Comparison of ENCODE assay signal across 21 cellular contexts in the genomic region with DNA sequence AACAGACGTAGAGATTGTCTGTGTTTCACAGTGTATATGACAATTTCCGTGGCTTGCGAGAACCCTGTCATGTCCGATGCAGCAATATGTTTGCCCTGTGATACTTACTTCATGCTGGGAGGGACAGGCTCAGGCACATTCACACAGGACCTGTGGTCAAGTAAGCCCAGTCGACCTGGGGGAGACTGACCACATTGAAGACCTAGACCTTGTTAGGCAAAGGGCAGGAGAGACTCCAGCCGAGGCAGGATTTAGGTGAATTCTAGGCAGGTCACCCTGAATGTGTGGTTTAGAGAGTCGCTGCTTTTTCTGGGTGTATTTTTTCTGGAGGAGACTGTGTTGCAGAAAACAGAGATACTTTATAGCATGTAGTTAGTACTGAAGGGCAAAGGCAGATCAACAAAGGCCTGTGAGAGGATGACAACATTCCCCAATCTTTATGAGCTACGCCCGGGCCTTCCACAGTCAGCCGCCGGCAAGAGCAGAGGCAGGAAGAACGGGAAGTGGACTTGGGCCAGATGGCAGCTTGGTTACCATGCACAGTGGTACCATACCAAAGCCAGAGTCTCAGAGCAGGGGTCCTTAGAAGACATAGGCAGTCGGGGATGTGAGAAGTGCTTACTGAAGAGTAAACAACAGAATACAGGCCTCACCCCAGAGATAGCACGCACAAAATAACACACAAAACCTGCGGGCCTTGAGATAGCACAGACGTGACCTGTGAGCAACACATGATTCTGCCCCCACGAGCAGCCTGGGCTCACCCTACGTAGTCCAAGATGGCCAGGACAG.
DNase-seq lines count a peak whose midpoint lies in the region; ATAC-seq and TF ChIP-seq lines count a peak whose summit lies in the region.
"Had no signal": no experiment of that assay in that cellular context is flagged by ENCODE, and none has a peak within 500 bp of the region (broad histone marks: within the 10 kb centered on the region; RNA-seq: fewer than 3 reads in every experiment).

No MANE protein-coding gene starts in this region.

- ATAC-seq in activated naive CD8-positive, alpha-beta T cell treated with anti-CD3 and anti-CD28 coated beads, Interleukin-2, amount 10 ng/mL, durations not matched to agents 7 days and 5 days (ENCODE audit: low read depth), result no peak
- no peak for ATAC-seq in activated naive CD8-positive, alpha-beta T cell treated with anti-CD3 and anti-CD28 coated beads, Interleukin-2, amount 50 U/mL, for 24 hours
- ATAC-seq in left lobe of liver, result no peak
- ATAC-seq in HG02571 (IDR thresholded peaks at IDR 0.05; ENCODE audit: unreplicated experiment), result no peak
- no peak for ATAC-seq in HG03520 (IDR thresholded peaks at IDR 0.05; ENCODE audit: unreplicated experiment)

- H3K9me3 ChIP-seq in testis, result no peaks in the 10 kb centered on the region
- H3K9me3 ChIP-seq: right atrium auricular region, suprapubic skin had no signal

- H3K9me3 Mint-ChIP-seq in activated naive CD8-positive, alpha-beta T cell treated with anti-CD3 and anti-CD28 coated beads, Interleukin-2, amount 10 ng/mL, durations not matched to agents 7 days and 5 days, result no peaks in the 10 kb centered on the region
- H3K9me3 Mint-ChIP-seq in activated naive CD8-positive, alpha-beta T cell treated with anti-CD3 and anti-CD28 coated beads, Interleukin-2, amount 50 U/mL, for 24 hours, result no peaks in the 10 kb centered on the region
- no peaks in the 10 kb centered on the region for H3K9me3 Mint-ChIP-seq in activated T-helper 2 cell treated with anti-CD3 and anti-CD28 coated beads, Interferon-gamma antibody, Interleukin-2, Interleukin-4, amounts not matched to agents 10 μg/mL and 5 μg/mL and 100 μg/mL, durations not matched to agents 14 hours and 24 hours and 36 hours
- H3K9me3 Mint-ChIP-seq: activated naive CD8-positive, alpha-beta T cell treated with anti-CD3 and anti-CD28 coated beads for 36 hours had no signal

- no peaks in the 10 kb centered on the region for H3K27me3 Mint-ChIP-seq in activated naive CD8-positive, alpha-beta T cell treated with anti-CD3 and anti-CD28 coated beads, Interleukin-2, amount 10 ng/mL, durations not matched to agents 7 days and 5 days
- H3K27me3 Mint-ChIP-seq in activated naive CD8-positive, alpha-beta T cell treated with anti-CD3 and anti-CD28 coated beads, Interleukin-2, amount 50 U/mL, for 24 hours, result no peaks in the 10 kb centered on the region
- H3K27me3 Mint-ChIP-seq in activated T-helper 2 cell treated with anti-CD3 and anti-CD28 coated beads, Interferon-gamma antibody, Interleukin-2, Interleukin-4, amounts not matched to agents 10 μg/mL and 5 μg/mL and 100 μg/mL, durations not matched to agents 14 hours and 24 hours and 36 hours (ENCODE audit: low read depth), result no peaks in the 10 kb centered on the region
- H3K27me3 Mint-ChIP-seq: activated naive CD8-positive, alpha-beta T cell treated with anti-CD3 and anti-CD28 coated beads for 36 hours had no signal

- no peak overlapping the region for H3K4me3 Mint-ChIP-seq in activated naive CD8-positive, alpha-beta T cell treated with anti-CD3 and anti-CD28 coated beads, Interleukin-2, amount 10 ng/mL, durations not matched to agents 7 days and 5 days
- no peak overlapping the region for H3K4me3 Mint-ChIP-seq in activated naive CD8-positive, alpha-beta T cell treated with anti-CD3 and anti-CD28 coated beads, Interleukin-2, amount 50 U/mL, for 24 hours
- no peak overlapping the region for H3K4me3 Mint-ChIP-seq in activated T-helper 2 cell treated with anti-CD3 and anti-CD28 coated beads, Interferon-gamma antibody, Interleukin-2, Interleukin-4, amounts not matched to agents 10 μg/mL and 5 μg/mL and 100 μg/mL, durations not matched to agents 14 hours and 24 hours and 36 hours (ENCODE audit: low read depth)
- H3K4me3 Mint-ChIP-seq: activated naive CD8-positive, alpha-beta T cell treated with anti-CD3 and anti-CD28 coated beads for 36 hours; brain had no signal

- TF ChIP-seq POLR2A in testis (IDR thresholded peaks at IDR 0.05), result no peak

- WGBS in testis, 2 donors, result 82 to 89% methylated on average over 18 of the region's 18 CpGs

- no peak for TF ChIP-seq CTCF in testis (IDR thresholded peaks at IDR 0.05)

- H3K27me3 ChIP-seq in testis, result no peaks in the 10 kb centered on the region
- H3K27me3 ChIP-seq: heart right ventricle, right atrium auricular region had no signal

- no peak overlapping the region for H3K4me3 ChIP-seq in testis
- H3K4me3 ChIP-seq: heart right ventricle, right atrium auricular region, suprapubic skin had no signal

- no peaks in the 10 kb centered on the region for H3K4me1 ChIP-seq in testis
- H3K4me1 ChIP-seq: right atrium auricular region, suprapubic skin had no signal

- POLR2A ChIA-PET in activated naive CD8-positive, alpha-beta T cell treated with anti-CD3 and anti-CD28 coated beads, Interleukin-2, amount 10 ng/mL, durations not matched to agents 7 days and 5 days (lab: Charles Lee), result no interaction called here

- no peak overlapping the region for H3K27ac ChIP-seq in testis
- H3K27ac ChIP-seq: C4-2B, heart right ventricle, right atrium auricular region, suprapubic skin, WERI-Rb-1 had no signal

- H3K4me1 Mint-ChIP-seq in activated naive CD8-positive, alpha-beta T cell treated with anti-CD3 and anti-CD28 coated beads, Interleukin-2, amount 10 ng/mL, durations not matched to agents 7 days and 5 days, result no peaks in the 10 kb centered on the region
- no peaks in the 10 kb centered on the region for H3K4me1 Mint-ChIP-seq in activated naive CD8-positive, alpha-beta T cell treated with anti-CD3 and anti-CD28 coated beads, Interleukin-2, amount 50 U/mL, for 24 hours
- H3K4me1 Mint-ChIP-seq in activated T-helper 2 cell treated with anti-CD3 and anti-CD28 coated beads, Interferon-gamma antibody, Interleukin-2, Interleukin-4, amounts not matched to agents 10 μg/mL and 5 μg/mL and 100 μg/mL, durations not matched to agents 14 hours and 24 hours and 36 hours (ENCODE audit: low read depth), result no peaks in the 10 kb centered on the region
- H3K4me1 Mint-ChIP-seq: activated naive CD8-positive, alpha-beta T cell treated with anti-CD3 and anti-CD28 coated beads for 36 hours had no signal

- H3K36me3 ChIP-seq in testis (ENCODE audit: low read depth, missing control alignments), result no peaks in the 10 kb centered on the region
- H3K36me3 ChIP-seq: heart right ventricle, right atrium auricular region, suprapubic skin, WERI-Rb-1 had no signal

- intact Hi-C loops in activated T-helper 2 cell treated with anti-CD3 and anti-CD28 coated beads, Interferon-gamma antibody, Interleukin-2, Interleukin-4, amounts not matched to agents 10 μg/mL and 5 μg/mL and 100 μg/mL, durations not matched to agents 14 hours and 24 hours and 36 hours (cut with micrococcal nuclease), result no loop called here
- intact Hi-C loops in testis (cut with DNase I; ENCODE audit: low total_unique reads), result no loop called here

- peak overlapping the region; percentile 27 for H3K27ac Mint-ChIP-seq in activated naive CD8-positive, alpha-beta T cell treated with anti-CD3 and anti-CD28 coated beads, Interleukin-2, amount 10 ng/mL, durations not matched to agents 7 days and 5 days
- H3K27ac Mint-ChIP-seq in activated naive CD8-positive, alpha-beta T cell treated with anti-CD3 and anti-CD28 coated beads, Interleukin-2, amount 50 U/mL, for 24 hours, result no peak overlapping the region
- no peak overlapping the region for H3K27ac Mint-ChIP-seq in activated T-helper 2 cell treated with anti-CD3 and anti-CD28 coated beads, Interferon-gamma antibody, Interleukin-2, Interleukin-4, amounts not matched to agents 10 μg/mL and 5 μg/mL and 100 μg/mL, durations not matched to agents 14 hours and 24 hours and 36 hours
- H3K27ac Mint-ChIP-seq: activated naive CD8-positive, alpha-beta T cell treated with anti-CD3 and anti-CD28 coated beads for 36 hours had no signal

- H3K36me3 Mint-ChIP-seq in activated naive CD8-positive, alpha-beta T cell treated with anti-CD3 and anti-CD28 coated beads, Interleukin-2, amount 10 ng/mL, durations not matched to agents 7 days and 5 days, result no peaks in the 10 kb centered on the region
- H3K36me3 Mint-ChIP-seq in activated naive CD8-positive, alpha-beta T cell treated with anti-CD3 and anti-CD28 coated beads, Interleukin-2, amount 50 U/mL, for 24 hours (ENCODE audit: low read depth), result no peaks in the 10 kb centered on the region
- H3K36me3 Mint-ChIP-seq in activated T-helper 2 cell treated with anti-CD3 and anti-CD28 coated beads, Interferon-gamma antibody, Interleukin-2, Interleukin-4, amounts not matched to agents 10 μg/mL and 5 μg/mL and 100 μg/mL, durations not matched to agents 14 hours and 24 hours and 36 hours (ENCODE audit: low read depth), result no peaks in the 10 kb centered on the region
- H3K36me3 Mint-ChIP-seq: activated naive CD8-positive, alpha-beta T cell treated with anti-CD3 and anti-CD28 coated beads for 36 hours had no signal

- no peak for DNase-seq in activated naive CD8-positive, alpha-beta T cell treated with anti-CD3 and anti-CD28 coated beads, Interleukin-2, amount 10 ng/mL, durations not matched to agents 7 days and 5 days
- DNase-seq in activated naive CD8-positive, alpha-beta T cell treated with anti-CD3 and anti-CD28 coated beads, Interleukin-2, amount 50 U/mL, for 24 hours, result no peak
- DNase-seq in activated T-helper 2 cell treated with anti-CD3 and anti-CD28 coated beads, Interferon-gamma antibody, Interleukin-2, Interleukin-4, amounts not matched to agents 10 μg/mL and 5 μg/mL and 100 μg/mL, durations not matched to agents 14 hours and 24 hours and 36 hours (ENCODE audit: low spot score), result peak; percentile 2
- DNase-seq in left lobe of liver (ENCODE audit: low spot score) (peak; percentile 37), testis (peak; percentile 2), kidney tubule cell (ENCODE audit: low spot score) (no peak)
- DNase-seq: activated CD4-positive, alpha-beta T cell treated with anti-CD3 and anti-CD28 coated beads, Interleukin-2, amount 50 U/mL, for 4 hours; activated naive CD8-positive, alpha-beta T cell treated with anti-CD3 and anti-CD28 coated beads for 36 hours; heart right ventricle; NCI-H1694; NCI-H2227 treated with DMSO at 0.1 percent for 48 hours; NCI-H748 treated with DMSO at 0.1 percent for 48 hours; OCI-M1; T-helper 2 cell; WERI-Rb-1 had no signal

Comparison
In these comparisons a context has a peak if more than half of its experiments do, and no peak if none do; other contexts are left out.
1. DNase-seq: peak in activated T-helper 2 cell treated with anti-CD3 and anti-CD28 coated beads, Interferon-gamma antibody, Interleukin-2, Interleukin-4, amounts not matched to agents 10 μg/mL and 5 μg/mL and 100 μg/mL, durations not matched to agents 14 hours and 24 hours and 36 hours (single experiment), left lobe of liver (single experiment) and testis (single experiment); none in activated naive CD8-positive, alpha-beta T cell treated with anti-CD3 and anti-CD28 coated beads, Interleukin-2, amount 10 ng/mL, durations not matched to agents 7 days and 5 days (single experiment), activated naive CD8-positive, alpha-beta T cell treated with anti-CD3 and anti-CD28 coated beads, Interleukin-2, amount 50 U/mL, for 24 hours (single experiment) and kidney tubule cell (single experiment).